9 cellular contexts compared by ENCODE assay signal in genomic region chr12:59087077-59087673, GRCh38.
DNase-seq lines count a peak whose midpoint lies in the region; ATAC-seq, FAIRE-seq and TF ChIP-seq lines count a peak whose summit lies in the region.
"Had no signal": no experiment of that assay in that cellular context is flagged by ENCODE, and none has a peak within 500 bp of the region (broad histone marks: within the 10 kb centered on the region; RNA-seq: fewer than 3 reads in every experiment).

No MANE protein-coding gene starts in this region.

- no peak overlapping the region for H3K14ac ChIP-seq in H1 (ENCODE audit: insufficient read length)

- no peak overlapping the region for H4K5ac ChIP-seq in H1 (ENCODE audit: insufficient read length, low read depth, low read length)

- no peak overlapping the region for H2AK5ac ChIP-seq in H1 (ENCODE audit: low read depth, low read length)

- H2BK20ac ChIP-seq in H1 (ENCODE audit: low read length), result no peak overlapping the region

- TF ChIP-seq CTCF in Calu3 (IDR thresholded peaks at IDR 0.05; ENCODE audit: unreplicated experiment), result peak; percentile 47
- TF ChIP-seq CTCF in H1 (IDR thresholded peaks at IDR 0.05; ENCODE audit: control extremely low read depth in 1 of 3, insufficient read depth in 1 of 3, low read depth in 1 of 3, low read length in 3 of 3), result peak in 2 of 3 experiments; percentile 6 to 40; a peak in 3 of 4 replicates
- peak; percentile 64 to 75 (median 66) for TF ChIP-seq CTCF in nephron (IDR thresholded peaks at IDR 0.05; ENCODE audit: unreplicated experiment in 3 of 3)

- H3K23ac ChIP-seq in H1 (ENCODE audit: insufficient read length), result no peak overlapping the region

- H2AFZ ChIP-seq in H1 (ENCODE audit: low read length), result no peak overlapping the region

- CTCF ChIA-PET in Calu3 (lab: Charles Lee), result interaction anchor here (0.6 to 2.4 kb wide), 5 partner anchors 11 to 546 kb away, joined by 3 to 19 read pairs (median 5); no protein-coding TSS in a partner anchor
- CTCF ChIA-PET in H1 (lab: Charles Lee; ENCODE audit: partially characterized antibody), result interaction anchor here (0.9 to 1.7 kb wide), 6 partner anchors 13 to 547 kb away, joined by 3 to 7 read pairs (median 4); no protein-coding TSS in a partner anchor

- intact Hi-C loops in Calu3 (cut with micrococcal nuclease; ENCODE audit: unreplicated experiment), result loop anchor here (1.0 to 5.0 kb wide), 3 partner anchors 547 to 1105 kb away; no protein-coding TSS in a partner anchor

- H3K23me2 ChIP-seq in H1 (ENCODE audit: low read depth, low read length), result no peaks in the 10 kb centered on the region

- TF ChIP-seq POLR2A in H1 (IDR thresholded peaks at IDR 0.05; ENCODE audit: control extremely low read depth in 1 of 2, low read depth in 2 of 2, low read length in 2 of 2), result no peak

- no peak overlapping the region for H3K27ac Mint-ChIP-seq in Calu3 (ENCODE audit: unreplicated experiment)
- peak overlapping the region; percentile 98 to 99 (median 98) for H3K27ac Mint-ChIP-seq in nephron
- H3K27ac Mint-ChIP-seq: activated naive CD4-positive, alpha-beta T cell treated with anti-CD3 and anti-CD28 coated beads, Interleukin-2, amount 50 U/mL, for 24 hours had no signal

- H3K36me3 Mint-ChIP-seq in Calu3 (ENCODE audit: insufficient read depth, unreplicated experiment) (peaks cover 5% of the 10 kb centered on the region), nephron (ENCODE audit: low read depth) (no peaks in the 10 kb centered on the region)
- H3K36me3 Mint-ChIP-seq: activated naive CD4-positive, alpha-beta T cell treated with anti-CD3 and anti-CD28 coated beads, Interleukin-2, amount 50 U/mL, for 24 hours had no signal

- peaks cover 0 to 1% (median 0%) of the 10 kb centered on the region in 4 experiments; a peak in 1 of 7 replicates for H3K27me3 ChIP-seq in H1 (replicated peaks in 1 of 4; ENCODE audit: control insufficient read depth in 3 of 4, extremely low read depth in 1 of 4, insufficient read depth in 3 of 4, low read length in 3 of 4)

- H3K4me2 ChIP-seq in H1 (ENCODE audit: insufficient read depth in 1 of 2, low read depth in 2 of 2, low read length in 2 of 2), result no peak overlapping the region

- H3K18ac ChIP-seq in H1 (ENCODE audit: extremely low read depth, low read length), result no peak overlapping the region

- FAIRE-seq in H1 (lab: Jason Lieb, UNC), result no peak

- H3K79me1 ChIP-seq in H1 (ENCODE audit: low read depth, low read length), result no peaks in the 10 kb centered on the region

- H3K4me3 Mint-ChIP-seq in Calu3 (ENCODE audit: low read depth, unreplicated experiment), result no peak overlapping the region
- no peak overlapping the region for H3K4me3 Mint-ChIP-seq in nephron
- H3K4me3 Mint-ChIP-seq: activated naive CD4-positive, alpha-beta T cell treated with anti-CD3 and anti-CD28 coated beads, Interleukin-2, amount 50 U/mL, for 24 hours had no signal

- no peak overlapping the region for H3K4me3 ChIP-seq in H1 (ENCODE audit: extremely low read depth in 1 of 4, insufficient read depth in 2 of 4, low read depth in 3 of 4, low read length in 4 of 4)

- H3K27me3 Mint-ChIP-seq in Calu3 (ENCODE audit: unreplicated experiment) (no peaks in the 10 kb centered on the region), nephron (ENCODE audit: low read depth) (no peaks in the 10 kb centered on the region)
- H3K27me3 Mint-ChIP-seq: activated naive CD4-positive, alpha-beta T cell treated with anti-CD3 and anti-CD28 coated beads, Interleukin-2, amount 50 U/mL, for 24 hours had no signal

- H3K27ac ChIP-seq in H1 (ENCODE audit: low read depth, low read length), result no peak overlapping the region

- peak; percentile 60 to 65 for TF ChIP-seq RAD21 in H1 (IDR thresholded peaks at IDR 0.05 in 1 of 2, conservative IDR thresholded peaks at IDR 0.05 in 1 of 2; ENCODE audit: low read depth in 2 of 2, low read length in 2 of 2)

- H3K79me2 ChIP-seq in H1 (ENCODE audit: control insufficient read depth in 1 of 2, insufficient read depth in 2 of 2, low read length in 2 of 2), result no peaks in the 10 kb centered on the region

- no peak for TF ChIP-seq EP300 in H1 (IDR thresholded peaks at IDR 0.05; ENCODE audit: borderline replicate concordance in 1 of 2, low read depth in 2 of 2, low read length in 2 of 2)

- POLR2A ChIA-PET in H1 (lab: Charles Lee; ENCODE audit: partially characterized antibody), result no interaction called here

- H3K4me1 Mint-ChIP-seq in Calu3 (ENCODE audit: low read depth, unreplicated experiment), result peaks cover 60% of the 10 kb centered on the region
- H3K4me1 Mint-ChIP-seq in nephron, result peaks cover 62% of the 10 kb centered on the region
- H3K4me1 Mint-ChIP-seq: activated naive CD4-positive, alpha-beta T cell treated with anti-CD3 and anti-CD28 coated beads, Interleukin-2, amount 50 U/mL, for 24 hours had no signal

- H3K4me1 ChIP-seq in H1 (replicated peaks in 1 of 4; ENCODE audit: control insufficient read depth in 3 of 4, insufficient read depth in 4 of 4, low read length in 3 of 4), result peaks cover 0 to 6% (median 4%) of the 10 kb centered on the region in 4 experiments; a peak in 2 of 7 replicates

- no peak overlapping the region for H2BK5ac ChIP-seq in H1 (ENCODE audit: low read depth, low read length)

- no peak overlapping the region for H4K91ac ChIP-seq in H1 (replicated peaks; ENCODE audit: insufficient read length, low read length)

- BruUV-seq in Calu3 (replicated peaks; lab: Mats Ljungman, UMichigan), result no TSS peak

- H2BK12ac ChIP-seq in H1 (ENCODE audit: low read depth, low read length), result no peak overlapping the region

- H4K8ac ChIP-seq in H1 (ENCODE audit: extremely low read depth, insufficient read depth, low read length), result no peak overlapping the region

- H2BK120ac ChIP-seq in H1 (replicated peaks; ENCODE audit: low read depth, low read length), result no peak overlapping the region

- H3K56ac ChIP-seq in H1 (replicated peaks; ENCODE audit: insufficient read length, low read depth, low read length), result no peak overlapping the region

- H3K4ac ChIP-seq in H1 (replicated peaks; ENCODE audit: insufficient read length, low read depth, low read length), result no peak overlapping the region

- no peak overlapping the region for H2BK15ac ChIP-seq in H1 (ENCODE audit: low read length)

- ATAC-seq in HG02840 (IDR thresholded peaks at IDR 0.05; ENCODE audit: low FRiP score, unreplicated experiment), result no peak

- DNase-seq in Calu3, result no peak
- peak; percentile 25 for DNase-seq in M059J (ENCODE audit: low read depth)
- DNase-seq in H1 (ENCODE audit: low read depth in 1 of 2, low spot score in 2 of 2), result no peak
- DNase-seq in SHP77 (lab: John Stamatoyannopoulos, UW), result no peak
- DNase-seq in DMS153 (lab: John Stamatoyannopoulos, UW), result no peak
- DNase-seq in stimulated activated CD4-positive, alpha-beta T cell treated with anti-CD3 and anti-CD28 coated beads, Interleukin-4, amount 100 ng/mL, for 24 hours, result no peak

- H3K9me3 ChIP-seq in H1 (ENCODE audit: insufficient read depth in 2 of 2, low read depth in 1 of 2, low read length in 1 of 2), result no peaks in the 10 kb centered on the region

- H3K9me3 Mint-ChIP-seq in Calu3 (ENCODE audit: low read depth, unreplicated experiment), result no peaks in the 10 kb centered on the region
- no peaks in the 10 kb centered on the region for H3K9me3 Mint-ChIP-seq in nephron
- H3K9me3 Mint-ChIP-seq: activated naive CD4-positive, alpha-beta T cell treated with anti-CD3 and anti-CD28 coated beads, Interleukin-2, amount 50 U/mL, for 24 hours had no signal

- H4K20me1 ChIP-seq in H1 (replicated peaks in 1 of 2; ENCODE audit: control insufficient read depth in 1 of 2, insufficient read depth in 2 of 2, low read length in 2 of 2), result no peaks in the 10 kb centered on the region

- H3K36me3 ChIP-seq in H1 (ENCODE audit: control insufficient read depth in 2 of 4, insufficient read depth in 4 of 4, low read length in 3 of 4), result no peaks in the 10 kb centered on the region

- H3K9ac ChIP-seq in H1 (replicated peaks in 1 of 4; ENCODE audit: extremely low read depth in 1 of 4, low read depth in 3 of 4, low read length in 3 of 4), result no peak overlapping the region

TF ChIP-seq in H1, 55 proteins besides CTCF, POLR2A, EP300 and RAD21 (continues in another document):
- TF ChIP-seq RXRA (IDR thresholded peaks at IDR 0.05; ENCODE audit: insufficient read depth, low read depth, low read length) (no peak), CTBP2 (IDR thresholded peaks at IDR 0.05; ENCODE audit: borderline replicate concordance, insufficient read depth, insufficient read length, low read length) (no peak), TAF7 (optimal IDR thresholded peaks at IDR 0.05; ENCODE audit: borderline replicate concordance, low read depth, low read length) (no peak), SIX5 (IDR thresholded peaks at IDR 0.05; ENCODE audit: low read depth, low read length) (no peak), TBP (IDR thresholded peaks at IDR 0.05; ENCODE audit: low read depth, low read length) (no peak), YY1 (IDR thresholded peaks at IDR 0.05; ENCODE audit: low read depth, low read length) (no peak), RFX5 (IDR thresholded peaks at IDR 0.05; ENCODE audit: borderline replicate concordance, low read depth, low read length) (no peak), SP4 (IDR thresholded peaks at IDR 0.05; ENCODE audit: low read length) (no peak), JUN (IDR thresholded peaks at IDR 0.05; ENCODE audit: low read depth, low read length) (no peak), GTF2F1 (IDR thresholded peaks at IDR 0.05; ENCODE audit: borderline replicate concordance, low read depth, low read length) (no peak), ATF2 (IDR thresholded peaks at IDR 0.05; ENCODE audit: low read length) (no peak), EGR1 (IDR thresholded peaks at IDR 0.05; ENCODE audit: borderline replicate concordance, low read depth, low read length) (no peak), TEAD4 (IDR thresholded peaks at IDR 0.05; ENCODE audit: low read depth, low read length) (no peak), RNF2 (IDR thresholded peaks at IDR 0.05; ENCODE audit: borderline replicate concordance, low read depth, low read length, missing control alignments, poor library complexity, severe bottlenecking) (no peak)
- TF ChIP-seq, protein P1, sequence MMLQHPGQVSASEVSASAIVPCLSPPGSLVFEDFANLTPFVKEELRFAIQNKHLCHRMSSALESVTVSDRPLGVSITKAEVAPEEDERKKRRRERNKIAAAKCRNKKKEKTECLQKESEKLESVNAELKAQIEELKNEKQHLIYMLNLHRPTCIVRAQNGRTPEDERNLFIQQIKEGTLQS (IDR thresholded peaks at IDR 0.05; ENCODE audit: insufficient read depth, low read depth, low read length), result no peak
